In genomic region chr10:102347236-102347828, GRCh38 we compare ENCODE assay signal across 1 cellular context.
TF ChIP-seq lines count a peak whose summit lies in the region.

No MANE protein-coding gene starts in this region.

TF ChIP-seq in H1, 55 proteins besides CTCF, POLR2A, EP300 and RAD21:
- TF ChIP-seq, protein P1, sequence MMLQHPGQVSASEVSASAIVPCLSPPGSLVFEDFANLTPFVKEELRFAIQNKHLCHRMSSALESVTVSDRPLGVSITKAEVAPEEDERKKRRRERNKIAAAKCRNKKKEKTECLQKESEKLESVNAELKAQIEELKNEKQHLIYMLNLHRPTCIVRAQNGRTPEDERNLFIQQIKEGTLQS (IDR thresholded peaks at IDR 0.05; ENCODE audit: insufficient read depth, low read depth, low read length): no peak
- TF ChIP-seq CBX8 (IDR thresholded peaks at IDR 0.05; ENCODE audit: borderline replicate concordance, low read depth, low read length): no peak
- no peak for TF ChIP-seq KDM4A (IDR thresholded peaks at IDR 0.05; ENCODE audit: low read depth, low read length, severe bottlenecking)
- TF ChIP-seq SRF (IDR thresholded peaks at IDR 0.05; ENCODE audit: low read depth, low read length): no peak
